In the genomic region with DNA sequence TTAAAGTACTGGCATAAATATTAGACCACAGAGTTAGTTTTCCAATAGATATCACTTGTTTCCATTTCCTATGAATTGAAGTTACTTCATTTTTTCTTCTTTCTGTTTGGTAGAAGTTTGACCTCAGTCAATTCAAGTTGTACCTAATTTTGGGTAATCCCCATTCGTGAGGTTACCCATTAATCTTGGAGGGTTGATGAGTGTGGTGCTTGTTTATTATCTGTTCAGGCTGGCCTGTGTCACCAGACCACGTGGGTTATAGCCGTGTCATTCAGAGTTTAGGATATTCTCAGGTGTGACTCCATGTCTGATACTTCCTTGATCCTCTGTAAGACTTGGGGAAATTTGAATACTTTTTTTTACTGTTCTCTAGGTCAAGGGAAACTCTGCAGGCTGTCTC, we compare ENCODE assay signal across 27 cellular contexts.
"Had no signal": no experiment of that assay in that cellular context is flagged by ENCODE, and none has a peak within 500 bp of the region (broad histone marks: within the 10 kb centered on the region; RNA-seq: fewer than 3 reads in every experiment).

No MANE protein-coding gene starts in this region.

- H3K9me3 ChIP-seq: ascending aorta, breast epithelium, colonic mucosa, esophagus squamous epithelium, gastroesophageal sphincter had no signal

- H3K4me1 ChIP-seq: ascending aorta, breast epithelium, colonic mucosa, esophagus squamous epithelium, gastroesophageal sphincter had no signal

- H3K27me3 ChIP-seq: ascending aorta, cardiac muscle cell, colonic mucosa, esophagus squamous epithelium had no signal

- H3K27ac ChIP-seq: ascending aorta, breast epithelium, cardiac muscle cell, colonic mucosa, epithelial cell of prostate, esophagus squamous epithelium, gastroesophageal sphincter had no signal

- DNase-seq: activated CD4-positive, alpha-beta memory T cell treated with anti-CD3 and anti-CD28 coated beads, Interleukin-2, amount 10 ng/mL, durations not matched to agents 7 days and 5 days; activated CD4-positive, alpha-beta T cell treated with anti-CD3 and anti-CD28 coated beads for 1 hour; activated CD4-positive, alpha-beta T cell treated with anti-CD3 and anti-CD28 coated beads for 4 hours; activated CD4-positive, alpha-beta T cell treated with anti-CD3 and anti-CD28 coated beads, Interleukin-2, amount 10 ng/mL, durations not matched to agents 7 days and 5 days; activated CD4-positive, alpha-beta T cell treated with anti-CD3 and anti-CD28 coated beads, Interleukin-2, amount 50 U/mL, for 4 hours; activated CD4-positive, CD25-positive, alpha-beta regulatory T cell; activated CD8-positive, alpha-beta memory T cell treated with anti-CD3 and anti-CD28 coated beads, Interleukin-2, amount 50 U/mL, for 48 hours; activated gamma-delta T cell; activated naive CD4-positive, alpha-beta T cell; activated naive CD4-positive, alpha-beta T cell treated with anti-CD3 and anti-CD28 coated beads, Interleukin-2, amount 10 ng/mL, durations not matched to agents 7 days and 5 days; activated naive CD8-positive, alpha-beta T cell treated with anti-CD3 and anti-CD28 coated beads, Interleukin-2, amount 10 ng/mL, durations not matched to agents 7 days and 5 days; activated T-cell treated with anti-CD3 and anti-CD28 coated beads for 4 hours; activated T-cell treated with anti-CD3 and anti-CD28 coated beads, Interleukin-2, amount 50 U/mL, for 24 hours; activated T-cell treated with anti-CD3 and anti-CD28 coated beads, Interleukin-2, amount 50 U/mL, for 72 hours; central memory CD4-positive, alpha-beta T cell; cerebellar nuclear complex; colonic mucosa; effector CD8-positive, alpha-beta T cell; esophagus squamous epithelium; foreskin melanocyte; T-helper 2 cell had no signal

- H3K4me3 ChIP-seq: ascending aorta, breast epithelium, cardiac muscle cell, colonic mucosa, esophagus squamous epithelium, gastroesophageal sphincter had no signal

- H3K36me3 ChIP-seq: ascending aorta, breast epithelium, cardiac muscle cell, colonic mucosa, esophagus squamous epithelium, gastroesophageal sphincter had no signal

- ATAC-seq: activated naive CD4-positive, alpha-beta T cell treated with anti-CD3 and anti-CD28 coated beads, Interleukin-2, amount 50 U/mL, for 72 hours; activated T-cell treated with anti-CD3 and anti-CD28 coated beads, Interleukin-2, amount 50 U/mL, for 72 hours; gastroesophageal sphincter had no signal
